23 cellular contexts compared by ENCODE assay signal in the genomic region with DNA sequence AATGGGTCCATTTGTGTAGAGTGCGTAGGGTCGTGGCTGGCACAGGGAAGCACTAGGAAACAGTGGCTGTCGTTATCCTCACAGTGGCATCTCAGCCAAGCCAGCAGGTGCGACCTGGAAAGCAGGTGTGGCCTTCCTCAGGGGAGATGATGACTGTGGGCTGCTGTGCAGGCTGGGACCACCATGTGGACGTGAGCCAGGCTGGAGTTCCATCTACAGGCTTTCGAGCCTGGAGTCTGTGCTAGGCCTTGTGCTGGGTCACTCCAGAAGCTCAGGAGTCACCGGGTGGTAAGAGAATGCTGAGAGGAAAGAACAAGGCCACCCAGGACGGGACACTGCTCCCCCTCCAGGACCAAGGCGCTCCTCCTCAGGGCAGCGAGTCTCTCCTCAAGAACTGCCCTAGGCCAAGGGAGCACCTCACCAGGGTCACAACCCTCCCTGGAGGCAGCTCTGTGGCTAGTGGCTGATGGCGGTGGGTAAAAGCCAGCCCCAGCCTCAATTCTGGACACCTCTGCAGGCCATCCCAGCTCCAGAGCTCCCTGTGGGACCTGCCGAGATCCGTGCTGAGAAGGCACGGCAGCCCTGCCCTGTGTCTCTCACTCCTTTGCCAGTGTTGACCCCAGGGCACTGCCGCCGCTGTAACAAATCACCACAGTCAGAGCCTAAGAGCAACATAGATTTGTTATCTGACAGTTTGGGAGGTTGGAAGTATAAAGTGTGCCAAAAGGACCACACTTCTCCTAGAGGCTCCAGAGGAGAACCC. TPM values are rescaled to one million over a fixed set of nuclear protein-coding genes. Genes with fewer than 3 reads are reported as not detected.
A peak's percentile ranks its signal among the peaks of the same experiment; 100 is the strongest.
DNase-seq lines count a peak whose midpoint lies in the region; ATAC-seq, FAIRE-seq and TF ChIP-seq lines count a peak whose summit lies in the region.
"Had no signal": no experiment of that assay in that cellular context is flagged by ENCODE, and none has a peak within 500 bp of the region (broad histone marks: within the 10 kb centered on the region; RNA-seq: fewer than 3 reads in every experiment).

No MANE protein-coding gene starts in this region.

- H4K5ac ChIP-seq in H1 (ENCODE audit: insufficient read length, low read depth, low read length) = no peak overlapping the region

- no peak for TF ChIP-seq RAD21 in H1 (IDR thresholded peaks at IDR 0.05 in 1 of 2, conservative IDR thresholded peaks at IDR 0.05 in 1 of 2; ENCODE audit: low read depth in 2 of 2, low read length in 2 of 2)

- FAIRE-seq in H1 (lab: Jason Lieb, UNC) = no peak
- FAIRE-seq: GM12892, GM18507, H54, HTR-8/SVneo had no signal

- H3K9me3 ChIP-seq in H1 (ENCODE audit: insufficient read depth in 2 of 2, low read depth in 1 of 2, low read length in 1 of 2) = no peaks in the 10 kb centered on the region; a peak in 1 of 4 replicates
- H3K9me3 ChIP-seq: BLaER1 had no signal

- H3K9me3 Mint-ChIP-seq in activated CD8-positive, alpha-beta memory T cell treated with anti-CD3 and anti-CD28 coated beads, Interleukin-2, amount 10 ng/mL, durations not matched to agents 7 days and 5 days (ENCODE audit: low read depth) = no peaks in the 10 kb centered on the region
- no peaks in the 10 kb centered on the region for H3K9me3 Mint-ChIP-seq in stimulated activated effector memory CD8-positive, alpha-beta T cell treated with anti-CD3 and anti-CD28 coated beads, Interleukin-12 subunit alpha, Interleukin-12 subunit beta, amount 100 ng/mL, for 72 hours
- H3K9me3 Mint-ChIP-seq in activated naive CD8-positive, alpha-beta T cell treated with anti-CD3 and anti-CD28 coated beads for 36 hours = no peaks in the 10 kb centered on the region

- no peak overlapping the region for H2BK20ac ChIP-seq in H1 (ENCODE audit: low read length)

- no peak overlapping the region for H3K4me3 Mint-ChIP-seq in activated CD8-positive, alpha-beta memory T cell treated with anti-CD3 and anti-CD28 coated beads, Interleukin-2, amount 10 ng/mL, durations not matched to agents 7 days and 5 days
- H3K4me3 Mint-ChIP-seq in stimulated activated effector memory CD8-positive, alpha-beta T cell treated with anti-CD3 and anti-CD28 coated beads, Interleukin-12 subunit alpha, Interleukin-12 subunit beta, amount 100 ng/mL, for 72 hours = no peak overlapping the region
- H3K4me3 Mint-ChIP-seq in activated naive CD8-positive, alpha-beta T cell treated with anti-CD3 and anti-CD28 coated beads for 36 hours = no peak overlapping the region
- H3K4me3 Mint-ChIP-seq: CD14-positive monocyte; CD4-positive, alpha-beta memory T cell; HFFc6 had no signal

- no peak overlapping the region for H2BK12ac ChIP-seq in H1 (ENCODE audit: low read depth, low read length)

- H4K8ac ChIP-seq in H1 (ENCODE audit: extremely low read depth, insufficient read depth, low read length) = no peak overlapping the region

- no peaks in the 10 kb centered on the region for H3K36me3 Mint-ChIP-seq in activated CD8-positive, alpha-beta memory T cell treated with anti-CD3 and anti-CD28 coated beads, Interleukin-2, amount 10 ng/mL, durations not matched to agents 7 days and 5 days
- peaks cover 37% of the 10 kb centered on the region for H3K36me3 Mint-ChIP-seq in stimulated activated effector memory CD8-positive, alpha-beta T cell treated with anti-CD3 and anti-CD28 coated beads, Interleukin-12 subunit alpha, Interleukin-12 subunit beta, amount 100 ng/mL, for 72 hours
- no peaks in the 10 kb centered on the region for H3K36me3 Mint-ChIP-seq in activated naive CD8-positive, alpha-beta T cell treated with anti-CD3 and anti-CD28 coated beads for 36 hours
- H3K36me3 Mint-ChIP-seq: CD14-positive monocyte; CD4-positive, alpha-beta memory T cell had no signal

- no peak overlapping the region for H3K18ac ChIP-seq in H1 (ENCODE audit: extremely low read depth, low read length)

- H3K4me1 Mint-ChIP-seq in activated CD8-positive, alpha-beta memory T cell treated with anti-CD3 and anti-CD28 coated beads, Interleukin-2, amount 10 ng/mL, durations not matched to agents 7 days and 5 days = peaks cover 4% of the 10 kb centered on the region
- H3K4me1 Mint-ChIP-seq in stimulated activated effector memory CD8-positive, alpha-beta T cell treated with anti-CD3 and anti-CD28 coated beads, Interleukin-12 subunit alpha, Interleukin-12 subunit beta, amount 100 ng/mL, for 72 hours = peaks cover 16% of the 10 kb centered on the region
- peaks cover 4% of the 10 kb centered on the region for H3K4me1 Mint-ChIP-seq in activated naive CD8-positive, alpha-beta T cell treated with anti-CD3 and anti-CD28 coated beads for 36 hours
- H3K4me1 Mint-ChIP-seq: CD4-positive, alpha-beta memory T cell had no signal

- H2BK5ac ChIP-seq in H1 (ENCODE audit: low read depth, low read length) = no peak overlapping the region

- no peaks in the 10 kb centered on the region for H3K79me2 ChIP-seq in H1 (ENCODE audit: control insufficient read depth in 1 of 2, insufficient read depth in 2 of 2, low read length in 2 of 2)

- no peaks in the 10 kb centered on the region for H3K27me3 ChIP-seq in H1 (replicated peaks in 1 of 4; ENCODE audit: control insufficient read depth in 3 of 4, extremely low read depth in 1 of 4, insufficient read depth in 3 of 4, low read length in 3 of 4)
- H3K27me3 ChIP-seq: BLaER1 had no signal

- H3K36me3 ChIP-seq in H1 (ENCODE audit: control insufficient read depth in 2 of 4, insufficient read depth in 4 of 4, low read length in 3 of 4) = no peaks in the 10 kb centered on the region
- H3K36me3 ChIP-seq: BLaER1 had no signal

- CTCF ChIA-PET in activated CD8-positive, alpha-beta memory T cell treated with anti-CD3 and anti-CD28 coated beads, Interleukin-2, amount 10 ng/mL, durations not matched to agents 7 days and 5 days (lab: Charles Lee) = no interaction called here
- CTCF ChIA-PET in H1 (lab: Charles Lee; ENCODE audit: partially characterized antibody) = interaction anchor here (0.6 to 1.2 kb wide), 6 partner anchors 11 to 187 kb away, joined by 3 to 4 read pairs (median 3); no protein-coding TSS in a partner anchor

- H3K23ac ChIP-seq in H1 (ENCODE audit: insufficient read length) = no peak overlapping the region

- no peak overlapping the region for H3K4me3 ChIP-seq in H1 (ENCODE audit: extremely low read depth in 1 of 4, insufficient read depth in 2 of 4, low read depth in 3 of 4, low read length in 4 of 4)
- H3K4me3 ChIP-seq: BLaER1, GM23248 had no signal

- no peak overlapping the region for H3K4me2 ChIP-seq in H1 (ENCODE audit: insufficient read depth in 1 of 2, low read depth in 2 of 2, low read length in 2 of 2)
- H3K4me2 ChIP-seq: BLaER1 had no signal

- no peak for TF ChIP-seq CTCF in H1 (IDR thresholded peaks at IDR 0.05; ENCODE audit: control extremely low read depth in 1 of 3, insufficient read depth in 1 of 3, low read depth in 1 of 3, low read length in 3 of 3)

- no peak overlapping the region for H3K14ac ChIP-seq in H1 (ENCODE audit: insufficient read length)

- WGBS in H1 (ENCODE audit: extremely low coverage in 1 of 2, insufficient coverage in 1 of 2, insufficient read length in 1 of 2, insufficient replicate concordance in 2 of 2, low coverage in 1 of 2, low lambda C conversion rate in 2 of 2, missing lambda C conversion rate in 1 of 2), 2 experiments = 92% methylated on average over 16 of the region's 16 CpGs; no CpG with 5 or more reads in 1 of the 2 experiments

- no peak overlapping the region for H2BK120ac ChIP-seq in H1 (replicated peaks; ENCODE audit: low read depth, low read length)

- peak overlapping the region; percentile 53; the same call in 1 of the 2 replicates for H2AK5ac ChIP-seq in H1 (ENCODE audit: low read depth, low read length)

- no peak overlapping the region for H3K56ac ChIP-seq in H1 (replicated peaks; ENCODE audit: insufficient read length, low read depth, low read length)

- H4K20me1 ChIP-seq in H1 (replicated peaks in 1 of 2; ENCODE audit: control insufficient read depth in 1 of 2, insufficient read depth in 2 of 2, low read length in 2 of 2) = no peaks in the 10 kb centered on the region
- H4K20me1 ChIP-seq: BLaER1 had no signal

- no peak overlapping the region for H3K27ac ChIP-seq in H1 (ENCODE audit: low read depth, low read length)
- H3K27ac ChIP-seq: BLaER1, GM23248 had no signal

- no peak overlapping the region for H3K4ac ChIP-seq in H1 (replicated peaks; ENCODE audit: insufficient read length, low read depth, low read length)

- H2AFZ ChIP-seq in H1 (ENCODE audit: low read length) = no peak overlapping the region
- H2AFZ ChIP-seq: GM23248 had no signal

- H3K79me1 ChIP-seq in H1 (ENCODE audit: low read depth, low read length) = no peaks in the 10 kb centered on the region; the same call in 1 of the 2 replicates

- H3K27ac Mint-ChIP-seq in activated CD8-positive, alpha-beta memory T cell treated with anti-CD3 and anti-CD28 coated beads, Interleukin-2, amount 10 ng/mL, durations not matched to agents 7 days and 5 days = no peak overlapping the region
- H3K27ac Mint-ChIP-seq in stimulated activated effector memory CD8-positive, alpha-beta T cell treated with anti-CD3 and anti-CD28 coated beads, Interleukin-12 subunit alpha, Interleukin-12 subunit beta, amount 100 ng/mL, for 72 hours = no peak overlapping the region
- H3K27ac Mint-ChIP-seq in activated naive CD8-positive, alpha-beta T cell treated with anti-CD3 and anti-CD28 coated beads for 36 hours = no peak overlapping the region
- H3K27ac Mint-ChIP-seq: CD14-positive monocyte, HFFc6 had no signal

- no peak overlapping the region for H3K9ac ChIP-seq in H1 (replicated peaks in 1 of 4; ENCODE audit: extremely low read depth in 1 of 4, low read depth in 3 of 4, low read length in 3 of 4)
- H3K9ac ChIP-seq: BLaER1, GM23248 had no signal

- DNase-seq in activated CD8-positive, alpha-beta memory T cell treated with anti-CD3 and anti-CD28 coated beads, Interleukin-2, amount 50 U/mL, for 48 hours = peak; percentile 25
- no peak for DNase-seq in activated CD8-positive, alpha-beta memory T cell treated with anti-CD3 and anti-CD28 coated beads, Interleukin-2, amount 10 ng/mL, durations not matched to agents 7 days and 5 days
- no peak for DNase-seq in H1 (ENCODE audit: low read depth in 1 of 2, low spot score in 2 of 2)
- peak; percentile 49 for DNase-seq in mesenteric fat pad (ENCODE audit: low spot score)
- no peak for DNase-seq in stimulated activated effector memory CD8-positive, alpha-beta T cell treated with anti-CD3 and anti-CD28 coated beads, Interleukin-12 subunit alpha, Interleukin-12 subunit beta, amount 100 ng/mL, for 72 hours (ENCODE audit: low spot score in 2 of 2)
- DNase-seq in NCI-H748 (lab: John Stamatoyannopoulos, UW; ENCODE audit: unreplicated experiment) = no peak
- DNase-seq in activated naive CD8-positive, alpha-beta T cell treated with anti-CD3 and anti-CD28 coated beads for 36 hours = no peak
- DNase-seq: 8988T; CD4-positive, alpha-beta memory T cell; DMS153; DMS79; GDM1; GM23248; HFFc6; IMR-90 had no signal

- POLR2A ChIA-PET in H1 (lab: Charles Lee; ENCODE audit: partially characterized antibody) = interaction anchor here (1.5 kb wide), 1 partner anchor 35 kb away, joined by 3 read pairs; no protein-coding TSS in a partner anchor

- H3K4me1 ChIP-seq in H1 (replicated peaks in 1 of 4; ENCODE audit: control insufficient read depth in 3 of 4, insufficient read depth in 4 of 4, low read length in 3 of 4) = peaks cover 0 to 11% (median 1%) of the 10 kb centered on the region in 4 experiments; a peak in 2 of 7 replicates
- H3K4me1 ChIP-seq: BLaER1 had no signal

- H3K27me3 Mint-ChIP-seq in activated CD8-positive, alpha-beta memory T cell treated with anti-CD3 and anti-CD28 coated beads, Interleukin-2, amount 10 ng/mL, durations not matched to agents 7 days and 5 days = no peaks in the 10 kb centered on the region
- no peaks in the 10 kb centered on the region for H3K27me3 Mint-ChIP-seq in activated naive CD8-positive, alpha-beta T cell treated with anti-CD3 and anti-CD28 coated beads for 36 hours
- H3K27me3 Mint-ChIP-seq: CD4-positive, alpha-beta memory T cell had no signal

- TF ChIP-seq EP300 in H1 (IDR thresholded peaks at IDR 0.05; ENCODE audit: borderline replicate concordance in 1 of 2, low read depth in 2 of 2, low read length in 2 of 2) = no peak

- ATAC-seq in activated CD8-positive, alpha-beta memory T cell treated with anti-CD3 and anti-CD28 coated beads, Interleukin-2, amount 10 ng/mL, durations not matched to agents 7 days and 5 days = no peak
- ATAC-seq in stimulated activated effector memory CD8-positive, alpha-beta T cell treated with anti-CD3 and anti-CD28 coated beads, Interleukin-12 subunit alpha, Interleukin-12 subunit beta, amount 100 ng/mL, for 72 hours = peak; percentile 11
- no peak for ATAC-seq in GM18909 (IDR thresholded peaks at IDR 0.05; ENCODE audit: poor library complexity, unreplicated experiment)
- ATAC-seq: HCT116 had no signal

- H3K23me2 ChIP-seq in H1 (ENCODE audit: low read depth, low read length) = no peaks in the 10 kb centered on the region

- TF ChIP-seq POLR2A in H1 (IDR thresholded peaks at IDR 0.05; ENCODE audit: control extremely low read depth in 1 of 2, low read depth in 2 of 2, low read length in 2 of 2) = no peak

- no peak overlapping the region for H2BK15ac ChIP-seq in H1 (ENCODE audit: low read length)

- H4K91ac ChIP-seq in H1 (replicated peaks; ENCODE audit: insufficient read length, low read length) = no peak overlapping the region

RNA-seq across cellular contexts. Expression of gene WHRN, which starts 36.0 kb away (rescaled TPM):
- 10 to 100 TPM in 1 of 2 experiments, 1 to 10 TPM in 1; 6.5 to 12.4 TPM for total RNA-seq in activated CD8-positive, alpha-beta memory T cell treated with anti-CD3 and anti-CD28 coated beads, Interleukin-2, amount 10 ng/mL, durations not matched to agents 7 days and 5 days
- 7.4 and 7.7 TPM in 2 replicates for total RNA-seq in H1 (2021; fragmentation: NEBNext Ultra II Directional; extraction: Animal tissue kit (Norgen Biotek cat#: 25700))
- 4.4 and 8.3 TPM in 2 replicates for polyA plus RNA-seq in H1 (2011; rRNA removed)
- 5.8 TPM for polyA plus RNA-seq in H1 (2011; cell fraction: cytosol; rRNA removed)
- polyA plus RNA-seq in H1 (2011; cell fraction: nucleus; rRNA removed) = 22.8 TPM
- 5.0 to 8.2 TPM (median 7.4 TPM) in 4 replicates for polyA plus RNA-seq in H1 (2012, experiment 1 of 2)
- polyA plus RNA-seq in H1 (2012, experiment 2 of 2) = 3.5 TPM
- polyA plus RNA-seq in H1 (2013, experiment 1 of 2) = 5.3 TPM
- polyA plus RNA-seq in H1 (2013, experiment 2 of 2) = 5.1 TPM
- polyA minus RNA-seq in H1 (2011; rRNA and poly(A)+ RNA removed) = 1.7 and 2.1 TPM in 2 replicates
- polyA minus RNA-seq in H1 (2011; cell fraction: cytosol; rRNA and poly(A)+ RNA removed) = 3.9 TPM
- 11.9 TPM for polyA minus RNA-seq in H1 (2011; cell fraction: nucleus; rRNA and poly(A)+ RNA removed)
- total RNA-seq in mesenteric fat pad = 5.5 TPM
- total RNA-seq in activated naive CD8-positive, alpha-beta T cell treated with anti-CD3 and anti-CD28 coated beads for 36 hours = 1 to 10 TPM; 4.6 to 5.8 TPM

Comparison
In these comparisons a context has a peak if more than half of its experiments do, and no peak if none do; other contexts are left out.
1. DNase-seq: peak in activated CD8-positive, alpha-beta memory T cell treated with anti-CD3 and anti-CD28 coated beads, Interleukin-2, amount 50 U/mL, for 48 hours (single experiment) and mesenteric fat pad (single experiment); none in activated CD8-positive, alpha-beta memory T cell treated with anti-CD3 and anti-CD28 coated beads, Interleukin-2, amount 10 ng/mL, durations not matched to agents 7 days and 5 days (single experiment), H1 (0 of 2), stimulated activated effector memory CD8-positive, alpha-beta T cell treated with anti-CD3 and anti-CD28 coated beads, Interleukin-12 subunit alpha, Interleukin-12 subunit beta, amount 100 ng/mL, for 72 hours (0 of 2), NCI-H748 (single experiment) and activated naive CD8-positive, alpha-beta T cell treated with anti-CD3 and anti-CD28 coated beads for 36 hours (single experiment).